Comparison of ENCODE assay signal across 14 cellular contexts in the genomic region with DNA sequence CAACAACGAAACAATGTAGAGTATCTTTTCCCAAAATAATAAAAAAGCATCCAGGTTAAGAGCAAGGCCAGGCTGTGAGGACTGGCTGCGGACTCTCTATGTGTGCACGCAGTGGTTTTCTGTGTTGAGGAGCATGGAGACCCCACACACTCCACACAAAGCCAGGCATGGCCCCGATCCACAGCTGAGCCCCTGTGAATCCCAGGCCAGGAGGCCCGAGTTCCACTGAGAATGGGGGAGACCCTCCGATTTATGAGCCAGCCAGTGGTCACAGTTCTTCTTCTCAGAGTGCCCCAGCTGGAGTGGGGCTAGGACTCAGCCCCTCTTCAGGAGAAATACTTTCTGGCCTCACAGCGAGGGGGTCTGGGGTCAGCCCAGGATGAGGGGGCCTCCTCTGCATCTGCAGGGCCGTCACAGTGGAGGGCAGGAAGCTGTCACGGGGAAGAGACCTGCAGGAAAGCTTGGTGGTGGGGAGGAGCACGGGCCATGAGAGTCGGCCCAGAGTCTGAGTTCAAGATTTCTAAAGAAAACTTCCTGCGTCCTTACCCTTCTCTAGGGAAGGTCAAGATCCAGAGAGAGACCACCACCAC. TPM values are rescaled to one million over a fixed set of nuclear protein-coding genes. Genes with fewer than 3 reads are reported as not detected.
DNase-seq lines count a peak whose midpoint lies in the region; ATAC-seq and TF ChIP-seq lines count a peak whose summit lies in the region.
"Had no signal": no experiment of that assay in that cellular context is flagged by ENCODE, and none has a peak within 500 bp of the region (broad histone marks: within the 10 kb centered on the region; RNA-seq: fewer than 3 reads in every experiment).

No MANE protein-coding gene starts in this region.

- no peaks in the 10 kb centered on the region for H3K9me3 ChIP-seq in heart right ventricle
- no peaks in the 10 kb centered on the region for H3K9me3 ChIP-seq in iPS-18a (ENCODE audit: control insufficient read depth, low read depth, low read length)
- H3K9me3 ChIP-seq: A549 had no signal

- H3K27me3 Mint-ChIP-seq in activated CD4-positive, alpha-beta T cell treated with anti-CD3 and anti-CD28 coated beads, Interleukin-2, amount 10 ng/mL, durations not matched to agents 24 days and 14 days, result no peaks in the 10 kb centered on the region
- H3K27me3 Mint-ChIP-seq: activated CD8-positive, alpha-beta memory T cell treated with anti-CD3 and anti-CD28 coated beads, Interleukin-2, amount 10 ng/mL, durations not matched to agents 7 days and 5 days had no signal

- H3K36me3 ChIP-seq in heart right ventricle (peaks cover 0 to 40% (median 10%) of the 10 kb centered on the region in 9 donors), iPS-18a (ENCODE audit: control insufficient read depth, low read depth, low read length) (peaks cover 13% of the 10 kb centered on the region), rectal smooth muscle tissue (ENCODE audit: control insufficient read depth, insufficient read depth, low read length) (peaks cover 4% of the 10 kb centered on the region)
- H3K36me3 ChIP-seq: WERI-Rb-1 had no signal

- DNase-seq in heart right ventricle (no peak), left cardiac atrium (no peak)
- DNase-seq in activated CD4-positive, alpha-beta T cell treated with anti-CD3 and anti-CD28 coated beads, Interleukin-2, amount 10 ng/mL, durations not matched to agents 24 days and 14 days, result no peak
- no peak for DNase-seq in activated CD4-positive, alpha-beta T cell treated with anti-CD3 and anti-CD28 coated beads for 4 hours
- DNase-seq: activated CD8-positive, alpha-beta memory T cell treated with anti-CD3 and anti-CD28 coated beads, Interleukin-2, amount 10 ng/mL, durations not matched to agents 7 days and 5 days; activated naive CD4-positive, alpha-beta T cell treated with Interleukin-2 at 50 U/mL for 16 hours; NCI-H1436 treated with DMSO at 0.1 percent for 48 hours; WERI-Rb-1 had no signal

- peak overlapping the region; percentile 52 to 88 (median 76) for H3K27ac ChIP-seq in heart right ventricle
- peak overlapping the region; percentile 3 for H3K27ac ChIP-seq in iPS-18a (ENCODE audit: low read length)
- peak overlapping the region; percentile 21 for H3K27ac ChIP-seq in rectal smooth muscle tissue (ENCODE audit: low read depth, low read length)
- H3K27ac ChIP-seq: A549 had no signal

- no peak overlapping the region for H3K27ac Mint-ChIP-seq in activated CD4-positive, alpha-beta T cell treated with anti-CD3 and anti-CD28 coated beads, Interleukin-2, amount 10 ng/mL, durations not matched to agents 24 days and 14 days
- H3K27ac Mint-ChIP-seq: activated CD8-positive, alpha-beta memory T cell treated with anti-CD3 and anti-CD28 coated beads, Interleukin-2, amount 10 ng/mL, durations not matched to agents 7 days and 5 days had no signal

- H3K27me3 ChIP-seq in heart right ventricle, result no peaks in the 10 kb centered on the region
- no peaks in the 10 kb centered on the region for H3K27me3 ChIP-seq in iPS-18a (ENCODE audit: control insufficient read depth, insufficient read depth, low read length)
- H3K27me3 ChIP-seq in rectal smooth muscle tissue (ENCODE audit: control insufficient read depth, insufficient read depth, low read length), result no peaks in the 10 kb centered on the region

- peak overlapping the region; percentile 6 for H3K9ac ChIP-seq in iPS-18a (ENCODE audit: low read length)
- H3K9ac ChIP-seq in rectal smooth muscle tissue (ENCODE audit: low read length), result no peak overlapping the region
- H3K9ac ChIP-seq: parathyroid adenoma had no signal

- no peak overlapping the region for H3K4me3 ChIP-seq in heart right ventricle
- H3K4me3 ChIP-seq in iPS-18a (ENCODE audit: low read length), result no peak overlapping the region
- H3K4me3 ChIP-seq in rectal smooth muscle tissue (ENCODE audit: low read length), result no peak overlapping the region
- H3K4me3 ChIP-seq: A549 had no signal

- H3K4me3 Mint-ChIP-seq in activated CD4-positive, alpha-beta T cell treated with anti-CD3 and anti-CD28 coated beads, Interleukin-2, amount 10 ng/mL, durations not matched to agents 24 days and 14 days, result no peak overlapping the region
- H3K4me3 Mint-ChIP-seq: activated CD8-positive, alpha-beta memory T cell treated with anti-CD3 and anti-CD28 coated beads, Interleukin-2, amount 10 ng/mL, durations not matched to agents 7 days and 5 days had no signal

- intact Hi-C loops in heart right ventricle (cut with DNase I) (no loop called here), left cardiac atrium (cut with DNase I) (no loop called here)
- intact Hi-C loops in activated CD4-positive, alpha-beta T cell treated with anti-CD3 and anti-CD28 coated beads, Interleukin-2, amount 10 ng/mL, durations not matched to agents 24 days and 14 days (cut with micrococcal nuclease), result no loop called here

- ATAC-seq in heart right ventricle, result peak in 2 of 8 donors; percentile 1 to 7
- ATAC-seq in left cardiac atrium, result no peak
- no peak for ATAC-seq in HG03469 (IDR thresholded peaks at IDR 0.05; ENCODE audit: unreplicated experiment)
- no peak for ATAC-seq in GM19467 (IDR thresholded peaks at IDR 0.05; ENCODE audit: unreplicated experiment)
- ATAC-seq: A549; activated CD8-positive, alpha-beta memory T cell treated with anti-CD3 and anti-CD28 coated beads, Interleukin-2, amount 10 ng/mL, durations not matched to agents 7 days and 5 days had no signal

- no peak for TF ChIP-seq CTCF in heart right ventricle (IDR thresholded peaks at IDR 0.05)

- WGBS in heart right ventricle, 2 donors, result 74 to 82% methylated on average over 12 of the region's 12 CpGs

- H3K36me3 Mint-ChIP-seq in activated CD4-positive, alpha-beta T cell treated with anti-CD3 and anti-CD28 coated beads, Interleukin-2, amount 10 ng/mL, durations not matched to agents 24 days and 14 days (ENCODE audit: low read depth), result no peaks in the 10 kb centered on the region
- H3K36me3 Mint-ChIP-seq: activated CD8-positive, alpha-beta memory T cell treated with anti-CD3 and anti-CD28 coated beads, Interleukin-2, amount 10 ng/mL, durations not matched to agents 7 days and 5 days had no signal

- peaks cover 32 to 63% (median 52%) of the 10 kb centered on the region in 9 donors for H3K4me1 ChIP-seq in heart right ventricle
- H3K4me1 ChIP-seq in iPS-18a (ENCODE audit: control insufficient read depth, low read depth, low read length), result peaks cover 29% of the 10 kb centered on the region
- H3K4me1 ChIP-seq in rectal smooth muscle tissue (ENCODE audit: control insufficient read depth, insufficient read depth, low read length), result peaks cover 16% of the 10 kb centered on the region
- H3K4me1 ChIP-seq: A549, parathyroid adenoma had no signal

- no peaks in the 10 kb centered on the region for H3K9me3 Mint-ChIP-seq in activated CD4-positive, alpha-beta T cell treated with anti-CD3 and anti-CD28 coated beads, Interleukin-2, amount 10 ng/mL, durations not matched to agents 24 days and 14 days

- peaks cover 4% of the 10 kb centered on the region for H3K4me1 Mint-ChIP-seq in activated CD4-positive, alpha-beta T cell treated with anti-CD3 and anti-CD28 coated beads, Interleukin-2, amount 10 ng/mL, durations not matched to agents 24 days and 14 days

RNA-seq across cellular contexts. Expression of a gene that starts 20.1 kb away (rescaled TPM):
- total RNA-seq in heart right ventricle, result 10 to 100 TPM; 17.3 to 32.1 (median 23.7) TPM
- 10 to 100 TPM; 11.6 to 44.6 TPM for polyA plus RNA-seq in heart right ventricle
- 10 to 100 TPM; 18.6 to 18.8 TPM for total RNA-seq in left cardiac atrium
- 4.8 and 5.0 TPM in 2 replicates for total RNA-seq in activated CD4-positive, alpha-beta T cell treated with anti-CD3 and anti-CD28 coated beads, Interleukin-2, amount 10 ng/mL, durations not matched to agents 24 days and 14 days

RNA-seq across cellular contexts. Expression of a gene that starts 34.8 kb away (rescaled TPM):
- total RNA-seq in heart right ventricle (1 to 10 TPM; 1.1 to 3.9 (median 2.4) TPM), left cardiac atrium (1 to 10 TPM; 2.9 to 4.0 TPM)
- 1 to 10 TPM; 2.0 TPM for polyA plus RNA-seq in heart right ventricle
- total RNA-seq in activated CD4-positive, alpha-beta T cell treated with anti-CD3 and anti-CD28 coated beads, Interleukin-2, amount 10 ng/mL, durations not matched to agents 24 days and 14 days, result 2.9 and 3.5 TPM in 2 replicates

Comparison
In these comparisons a context has a peak if more than half of its experiments do, and no peak if none do; other contexts are left out.
1. H3K27ac ChIP-seq: peak in every context shown above with its lines; median percentile 76 in heart right ventricle; 21 in rectal smooth muscle tissue; 3 in iPS-18a.